ENCODE assay signal across 7 cellular contexts in genomic region chr6:155103082-155103645, GRCh38.
DNase-seq lines count a peak whose midpoint lies in the region; ATAC-seq and TF ChIP-seq lines count a peak whose summit lies in the region.
"Not testable (repeated sequence)": the region's sequence is repeated elsewhere in the genome, so short reads cannot be mapped to it uniquely, and the experiment has no call there.

No MANE protein-coding gene starts in this region.

- not testable (repeated sequence) for H3K4me2 ChIP-seq in PC-9

- not testable (repeated sequence) for H3F3A ChIP-seq in PC-9 (ENCODE audit: insufficient read depth, low read depth)

- H3K9me3 ChIP-seq in PC-9 (ENCODE audit: insufficient read depth, low read depth), result not testable (repeated sequence)

- intact Hi-C loops in PC-9 (cut with micrococcal nuclease; ENCODE audit: unreplicated experiment), result loop anchor here (1.0 kb wide), 1 partner anchor 18 kb away; no protein-coding TSS in a partner anchor

- H3K36me3 Mint-ChIP-seq in activated CD8-positive, alpha-beta memory T cell treated with anti-CD3 and anti-CD28 coated beads, Interleukin-2, amount 10 ng/mL, durations not matched to agents 7 days and 5 days, result not testable (repeated sequence)

- H3K9me3 Mint-ChIP-seq in activated CD8-positive, alpha-beta memory T cell treated with anti-CD3 and anti-CD28 coated beads, Interleukin-2, amount 10 ng/mL, durations not matched to agents 7 days and 5 days (ENCODE audit: low read depth), result not testable (repeated sequence)

- ATAC-seq in activated CD8-positive, alpha-beta memory T cell treated with anti-CD3 and anti-CD28 coated beads, Interleukin-2, amount 10 ng/mL, durations not matched to agents 7 days and 5 days, result not testable (repeated sequence)

- not testable (repeated sequence) for H3K36me3 ChIP-seq in PC-9 (ENCODE audit: low read depth)

- not testable (repeated sequence) for H3K27ac Mint-ChIP-seq in activated CD8-positive, alpha-beta memory T cell treated with anti-CD3 and anti-CD28 coated beads, Interleukin-2, amount 10 ng/mL, durations not matched to agents 7 days and 5 days

- not testable (repeated sequence) for H3K79me2 ChIP-seq in PC-9 (ENCODE audit: low read depth)

- not testable (repeated sequence) for H2AFZ ChIP-seq in PC-9

- not testable (repeated sequence) for H3K4me3 ChIP-seq in PC-9; choroid plexus epithelial cell (ENCODE audit: low read depth, low read length)

- H3K4me3 Mint-ChIP-seq in activated CD8-positive, alpha-beta memory T cell treated with anti-CD3 and anti-CD28 coated beads, Interleukin-2, amount 10 ng/mL, durations not matched to agents 7 days and 5 days, result not testable (repeated sequence)

- TF ChIP-seq CTCF in PC-9 (conservative IDR thresholded peaks at IDR 0.05); choroid plexus epithelial cell (conservative IDR thresholded peaks at IDR 0.05; ENCODE audit: low read depth, low read length): not testable (repeated sequence)

- not testable (repeated sequence) for H4K20me1 ChIP-seq in PC-9 (ENCODE audit: insufficient read depth)

- H3K27me3 ChIP-seq in PC-9 (ENCODE audit: insufficient read depth, low read depth), result not testable (repeated sequence)

- peak; percentile 30 for DNase-seq in Daoy (ENCODE audit: low read depth)
- peak; percentile 86 for DNase-seq in HS-27A (ENCODE audit: low read depth)
- peak; percentile 52 to 69 for DNase-seq in PC-9
- peak; percentile 7 for DNase-seq in activated CD8-positive, alpha-beta memory T cell treated with anti-CD3 and anti-CD28 coated beads, Interleukin-2, amount 10 ng/mL, durations not matched to agents 7 days and 5 days
- DNase-seq in choroid plexus epithelial cell (ENCODE audit: low read depth), result peak; percentile 76
- peak; percentile 44 for DNase-seq in fibroblast of the conjunctiva (ENCODE audit: low read depth)
- DNase-seq in non-pigmented ciliary epithelial cell (ENCODE audit: low read depth), result peak; percentile 73

- not testable (repeated sequence) for H3K4me1 ChIP-seq in PC-9 (replicated peaks; ENCODE audit: insufficient read depth)

- H3K27ac ChIP-seq in PC-9, result not testable (repeated sequence)

- peaks cover 16% of the 10 kb centered on the region for H3K4me1 Mint-ChIP-seq in activated CD8-positive, alpha-beta memory T cell treated with anti-CD3 and anti-CD28 coated beads, Interleukin-2, amount 10 ng/mL, durations not matched to agents 7 days and 5 days

- POLR2A ChIA-PET in PC-9 (lab: Charles Lee; ENCODE audit: unreplicated experiment), result not testable (repeated sequence)

- H3K27me3 Mint-ChIP-seq in activated CD8-positive, alpha-beta memory T cell treated with anti-CD3 and anti-CD28 coated beads, Interleukin-2, amount 10 ng/mL, durations not matched to agents 7 days and 5 days, result not testable (repeated sequence)

- CTCF ChIA-PET in PC-9 (lab: Charles Lee); activated CD8-positive, alpha-beta memory T cell treated with anti-CD3 and anti-CD28 coated beads, Interleukin-2, amount 10 ng/mL, durations not matched to agents 7 days and 5 days (lab: Charles Lee): not testable (repeated sequence)

- H3K9me2 ChIP-seq in PC-9 (ENCODE audit: insufficient read depth), result not testable (repeated sequence)

- not testable (repeated sequence) for BruUV-seq in PC-9 (replicated peaks; lab: Mats Ljungman, UMichigan)

Comparison
In these comparisons a context has a peak if more than half of its experiments do, and no peak if none do; other contexts are left out.
1. DNase-seq: peak in every context shown above with its lines; median percentile 86 in HS-27A; 76 in choroid plexus epithelial cell; 73 in non-pigmented ciliary epithelial cell; 60 in PC-9; 44 in fibroblast of the conjunctiva; 30 in Daoy; 7 in activated CD8-positive, alpha-beta memory T cell treated with anti-CD3 and anti-CD28 coated beads, Interleukin-2, amount 10 ng/mL, durations not matched to agents 7 days and 5 days.